ENCODE assay signal across 8 cellular contexts in the genomic region with DNA sequence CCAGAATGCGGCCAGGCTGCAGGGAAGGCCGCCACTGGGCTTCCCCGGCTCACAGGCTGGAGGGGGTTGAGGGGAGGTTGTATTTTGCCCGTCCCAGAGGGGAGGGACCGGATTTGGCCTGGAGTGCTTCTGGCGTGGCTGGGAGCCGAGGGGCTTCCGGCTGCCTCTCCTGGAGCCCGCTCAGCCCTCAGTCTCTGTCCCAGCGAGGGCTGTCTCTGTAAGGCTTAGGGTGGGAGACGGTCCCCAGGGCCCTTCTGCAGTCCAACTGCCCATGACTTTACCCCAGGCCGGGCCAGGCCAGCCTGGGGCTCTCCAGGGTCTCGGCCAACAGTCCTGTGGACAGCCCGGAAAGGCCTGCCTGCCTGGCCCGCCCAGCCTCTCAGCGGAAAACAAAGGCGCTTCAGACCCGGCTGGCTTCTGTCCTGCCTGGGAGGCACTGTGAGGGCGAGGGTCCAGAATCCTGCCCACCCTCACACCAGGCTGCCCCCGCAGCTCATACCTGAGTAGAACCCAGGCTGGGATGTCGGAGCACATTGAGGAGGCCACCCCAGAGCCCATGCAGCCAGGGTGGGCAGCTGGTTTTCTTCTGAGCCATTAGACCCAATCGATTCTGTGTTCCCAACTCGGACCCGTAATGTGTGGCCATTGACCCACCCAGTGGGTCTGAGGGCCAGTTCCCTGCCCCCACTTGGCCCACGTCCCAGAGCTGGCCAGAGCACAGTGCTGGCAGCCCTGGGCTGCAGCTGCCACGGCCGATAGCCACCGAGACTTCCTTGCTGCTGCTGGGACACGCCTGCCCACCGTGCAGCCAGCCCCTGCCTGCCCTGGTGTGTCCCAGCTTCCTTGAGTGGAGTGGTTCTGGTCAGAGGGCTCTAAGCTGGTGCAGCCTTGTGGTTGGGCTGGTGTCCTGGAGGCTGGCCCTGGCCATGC. TPM values are rescaled to one million over a fixed set of nuclear protein-coding genes. Genes with fewer than 3 reads are reported as not detected.
A peak's percentile ranks its signal among the peaks of the same experiment; 100 is the strongest.
DNase-seq lines count a peak whose midpoint lies in the region; ATAC-seq and TF ChIP-seq lines count a peak whose summit lies in the region.

No MANE protein-coding gene starts in this region.

- peak; percentile 32 for ATAC-seq in SK-N-SH treated with all-trans-retinoic acid at 6 μM for 48 hours
- no peak for ATAC-seq in activated naive CD4-positive, alpha-beta T cell treated with anti-CD3 and anti-CD28 coated beads, Interleukin-2, amount 50 U/mL, for 72 hours
- no peak for ATAC-seq in GM18909 (IDR thresholded peaks at IDR 0.05; ENCODE audit: poor library complexity, unreplicated experiment)

- H3K9me3 Mint-ChIP-seq in osteocyte (ENCODE audit: unreplicated experiment), result no peaks in the 10 kb centered on the region
- no peaks in the 10 kb centered on the region for H3K9me3 Mint-ChIP-seq in activated naive CD4-positive, alpha-beta T cell treated with anti-CD3 and anti-CD28 coated beads, Interleukin-2, amount 50 U/mL, for 72 hours

- H3K27ac Mint-ChIP-seq in osteocyte (ENCODE audit: unreplicated experiment), result peak overlapping the region; percentile 89
- H3K27ac Mint-ChIP-seq in activated naive CD4-positive, alpha-beta T cell treated with anti-CD3 and anti-CD28 coated beads, Interleukin-2, amount 50 U/mL, for 72 hours, result no peak overlapping the region

- H3K4me3 Mint-ChIP-seq in osteocyte (ENCODE audit: unreplicated experiment), result peak overlapping the region; percentile 77

- H3K4me1 Mint-ChIP-seq in osteocyte (ENCODE audit: unreplicated experiment), result peaks cover 54% of the 10 kb centered on the region

- H3K36me3 Mint-ChIP-seq in osteocyte (ENCODE audit: unreplicated experiment), result peaks cover 2% of the 10 kb centered on the region
- peaks cover 0 to 5% of the 10 kb centered on the region in 2 donors for H3K36me3 Mint-ChIP-seq in activated naive CD4-positive, alpha-beta T cell treated with anti-CD3 and anti-CD28 coated beads, Interleukin-2, amount 50 U/mL, for 72 hours

- H3K27me3 Mint-ChIP-seq in osteocyte (ENCODE audit: unreplicated experiment), result no peaks in the 10 kb centered on the region

- DNase-seq in DMS79 (lab: John Stamatoyannopoulos, UW), result peak; percentile 89
- peak; percentile 90 for DNase-seq in globus pallidus (ENCODE audit: low spot score)
- no peak for DNase-seq in osteocyte (ENCODE audit: extremely low spot score, unreplicated experiment)
- DNase-seq in NCI-H526 treated with DMSO at 0.1 percent for 48 hours (lab: John Stamatoyannopoulos, UW), result no peak
- DNase-seq in NCI-H1436 treated with DMSO at 0.1 percent for 48 hours (lab: John Stamatoyannopoulos, UW), result no peak
- DNase-seq in activated naive CD4-positive, alpha-beta T cell treated with anti-CD3 and anti-CD28 coated beads, Interleukin-2, amount 50 U/mL, for 72 hours (ENCODE audit: low spot score in 2 of 2), result no peak

- no peak for TF ChIP-seq CTCF in osteocyte (IDR thresholded peaks at IDR 0.05)

TF ChIP-seq in SK-N-SH treated with all-trans-retinoic acid at 6 μM for 48 hours, 23 proteins besides CTCF, POLR2A, EP300 and RAD21:
- TF ChIP-seq ZFP30 (CRISPR knock-in tag; IDR thresholded peaks at IDR 0.05) (no peak), TCF4 (CRISPR knock-in tag; IDR thresholded peaks at IDR 0.05; ENCODE audit: borderline replicate concordance) (0 out of 2 replicates have a peak, but pooled peaks have one; percentile 24)
- TF ChIP-seq, protein P1, sequence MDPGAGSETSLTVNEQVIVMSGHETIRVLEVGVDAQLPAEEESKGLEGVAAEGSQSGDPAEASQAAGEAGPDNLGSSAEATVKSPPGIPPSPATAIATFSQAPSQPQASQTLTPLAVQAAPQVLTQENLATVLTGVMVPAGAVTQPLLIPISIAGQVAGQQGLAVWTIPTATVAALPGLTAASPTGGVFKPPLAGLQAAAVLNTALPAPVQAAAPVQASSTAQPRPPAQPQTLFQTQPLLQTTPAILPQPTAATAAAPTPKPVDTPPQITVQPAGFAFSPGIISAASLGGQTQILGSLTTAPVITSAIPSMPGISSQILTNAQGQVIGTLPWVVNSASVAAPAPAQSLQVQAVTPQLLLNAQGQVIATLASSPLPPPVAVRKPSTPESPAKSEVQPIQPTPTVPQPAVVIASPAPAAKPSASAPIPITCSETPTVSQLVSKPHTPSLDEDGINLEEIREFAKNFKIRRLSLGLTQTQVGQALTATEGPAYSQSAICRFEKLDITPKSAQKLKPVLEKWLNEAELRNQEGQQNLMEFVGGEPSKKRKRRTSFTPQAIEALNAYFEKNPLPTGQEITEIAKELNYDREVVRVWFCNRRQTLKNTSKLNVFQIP (CRISPR knock-in tag; IDR thresholded peaks at IDR 0.05; ENCODE audit: borderline replicate concordance, low read depth), result no peak
TF ChIP-seq in SK-N-SH treated with all-trans-retinoic acid at 6 μM for 48 hours: peak in this region for 1.

RNA-seq across cellular contexts. Expression of a gene that starts 1.6 kb away (rescaled TPM):
- total RNA-seq in osteocyte, result 183 and 191 TPM in 2 replicates
- under 1 TPM; 0.27 to 0.34 TPM for total RNA-seq in activated naive CD4-positive, alpha-beta T cell treated with anti-CD3 and anti-CD28 coated beads, Interleukin-2, amount 50 U/mL, for 72 hours

RNA-seq across cellular contexts. Expression of a gene that starts 10.5 kb away (rescaled TPM):
- total RNA-seq in osteocyte, result 31.0 and 34.1 TPM in 2 replicates
- total RNA-seq in activated naive CD4-positive, alpha-beta T cell treated with anti-CD3 and anti-CD28 coated beads, Interleukin-2, amount 50 U/mL, for 72 hours, result 100 to 1,000 TPM; 200 to 214 TPM

RNA-seq across cellular contexts. Expression of a gene that starts 14.9 kb away (rescaled TPM):
- 8.4 and 11.0 TPM in 2 replicates for total RNA-seq in osteocyte
- 10 to 100 TPM; 32.6 to 34.1 TPM for total RNA-seq in activated naive CD4-positive, alpha-beta T cell treated with anti-CD3 and anti-CD28 coated beads, Interleukin-2, amount 50 U/mL, for 72 hours

RNA-seq across cellular contexts. Expression of a gene that starts 50.2 kb away (rescaled TPM):
- total RNA-seq in osteocyte, result 3.3 and 3.6 TPM in 2 replicates
- 10 to 100 TPM in 1 of 2 donors, 1 to 10 TPM in 1; 2.2 to 10.2 TPM for total RNA-seq in activated naive CD4-positive, alpha-beta T cell treated with anti-CD3 and anti-CD28 coated beads, Interleukin-2, amount 50 U/mL, for 72 hours

RNA-seq across cellular contexts. Expression of a gene that starts 56.6 kb away (rescaled TPM):
- total RNA-seq in osteocyte, result 122 and 132 TPM in 2 replicates
- total RNA-seq in activated naive CD4-positive, alpha-beta T cell treated with anti-CD3 and anti-CD28 coated beads, Interleukin-2, amount 50 U/mL, for 72 hours, result 100 to 1,000 TPM; 121 to 137 TPM

Comparison
In these comparisons a context has a peak if more than half of its experiments do, and no peak if none do; other contexts are left out.
1. DNase-seq: peak in DMS79 (single experiment) and globus pallidus (single experiment); none in osteocyte (single experiment), NCI-H526 treated with DMSO at 0.1 percent for 48 hours (single experiment), NCI-H1436 treated with DMSO at 0.1 percent for 48 hours (single experiment) and activated naive CD4-positive, alpha-beta T cell treated with anti-CD3 and anti-CD28 coated beads, Interleukin-2, amount 50 U/mL, for 72 hours (0 of 2).
2. RNA of a gene that starts 1.6 kb away (total RNA-seq): 183 to 191 TPM in osteocyte; 0.27 to 0.34 TPM in activated naive CD4-positive, alpha-beta T cell treated with anti-CD3 and anti-CD28 coated beads, Interleukin-2, amount 50 U/mL, for 72 hours; every median in the first group is over 100 times any median in the second.